Comparison of ENCODE assay signal across 7 cellular contexts in genomic region chr6:75285156-75285639, GRCh38. TPM values are rescaled to one million over a fixed set of nuclear protein-coding genes. Genes with fewer than 3 reads are reported as not detected.
DNase-seq lines count a peak whose midpoint lies in the region; ATAC-seq, FAIRE-seq and TF ChIP-seq lines count a peak whose summit lies in the region.

No MANE protein-coding gene starts in this region.

- TF ChIP-seq CTCF in astrocyte (IDR thresholded peaks at IDR 0.05; ENCODE audit: insufficient read depth, low read depth, low read length), result no peak

- H3K9ac ChIP-seq in astrocyte (ENCODE audit: low read length), result peak overlapping the region; percentile 96
- peak overlapping the region; percentile 78 for H3K9ac ChIP-seq in mesendoderm (ENCODE audit: low read length)

- no peak overlapping the region for H2BK5ac ChIP-seq in mesendoderm (ENCODE audit: low read length)

- H2AK5ac ChIP-seq in mesendoderm (ENCODE audit: low read length), result no peak overlapping the region

- H3K4me2 ChIP-seq in astrocyte (ENCODE audit: low read length), result peak overlapping the region; percentile 95
- peak overlapping the region; percentile 97 for H3K4me2 ChIP-seq in mesendoderm (ENCODE audit: low read length)

- no peak overlapping the region for H3K23ac ChIP-seq in mesendoderm (ENCODE audit: low read length)

- no peak for DNase-seq in astrocyte (ENCODE audit: low read depth)
- DNase-seq in mesendoderm, result no peak
- no peak for DNase-seq in effector CD4-positive, alpha-beta T cell
- no peak for DNase-seq in activated naive CD4-positive, alpha-beta T cell (lab: John Stamatoyannopoulos, UW)

- H3K79me2 ChIP-seq in astrocyte (ENCODE audit: insufficient read depth, low read length), result peaks cover 47% of the 10 kb centered on the region
- H3K79me2 ChIP-seq in mesendoderm (ENCODE audit: control insufficient read depth, insufficient read depth, low read length), result peaks cover 19% of the 10 kb centered on the region

- H3K4me1 ChIP-seq in astrocyte (ENCODE audit: insufficient read depth, low read length), result peaks cover 9% of the 10 kb centered on the region
- no peaks in the 10 kb centered on the region for H3K4me1 ChIP-seq in mesendoderm (ENCODE audit: control insufficient read depth, low read depth, low read length)

- H3K36me3 ChIP-seq in astrocyte (ENCODE audit: insufficient read depth, low read length) (no peaks in the 10 kb centered on the region), mesendoderm (ENCODE audit: control insufficient read depth, insufficient read depth, low read length) (no peaks in the 10 kb centered on the region)

- FAIRE-seq in astrocyte (lab: Jason Lieb, UNC), result no peak

- H3K4me3 Mint-ChIP-seq in astrocyte (ENCODE audit: unreplicated experiment), result no peak overlapping the region

- H3K4ac ChIP-seq in mesendoderm (ENCODE audit: low read depth, low read length), result no peak overlapping the region

- no peak overlapping the region for H2BK15ac ChIP-seq in mesendoderm (replicated peaks; ENCODE audit: low read depth)

- no peak overlapping the region for H4K8ac ChIP-seq in mesendoderm (ENCODE audit: low read depth, low read length)

- H3K4me3 ChIP-seq in astrocyte (ENCODE audit: insufficient read depth, low read depth, low read length) (peak overlapping the region; percentile 90), mesendoderm (ENCODE audit: low read length) (peak overlapping the region; percentile 84)

- no peaks in the 10 kb centered on the region for H3K79me1 ChIP-seq in mesendoderm (ENCODE audit: low read length)

- H2AFZ ChIP-seq in astrocyte (ENCODE audit: low read depth, low read length), result peak overlapping the region; percentile 70

- no peaks in the 10 kb centered on the region for H3K36me3 Mint-ChIP-seq in astrocyte (ENCODE audit: low read depth, unreplicated experiment)

- no peak overlapping the region for H2BK120ac ChIP-seq in mesendoderm (ENCODE audit: low read depth, low read length)

- no peaks in the 10 kb centered on the region for H3K9me3 Mint-ChIP-seq in astrocyte (ENCODE audit: unreplicated experiment)

- peaks cover 34% of the 10 kb centered on the region for H4K20me1 ChIP-seq in astrocyte (ENCODE audit: insufficient read depth, low read length)

- no peaks in the 10 kb centered on the region for H3K27me3 ChIP-seq in astrocyte (ENCODE audit: insufficient read depth, low read length)
- H3K27me3 ChIP-seq in mesendoderm (ENCODE audit: insufficient read depth, low read length, poor library complexity), result no peaks in the 10 kb centered on the region

- H3K9me3 ChIP-seq in astrocyte (ENCODE audit: insufficient read depth, low read depth, low read length), result no peaks in the 10 kb centered on the region

- H3K56ac ChIP-seq in mesendoderm (ENCODE audit: low read length), result peak overlapping the region; percentile 77

- H3K27ac ChIP-seq in astrocyte (ENCODE audit: low read depth, low read length) (peak overlapping the region; percentile 45), mesendoderm (ENCODE audit: low read depth, low read length) (no peak overlapping the region)

- no CpG with 5 or more reads among the region's 13 CpGs for WGBS in mesendoderm (ENCODE audit: extremely low coverage, insufficient coverage, low lambda C conversion rate)

- H4K5ac ChIP-seq in mesendoderm (ENCODE audit: low read length), result no peak overlapping the region

- ATAC-seq in GM18867 (IDR thresholded peaks at IDR 0.05; ENCODE audit: unreplicated experiment), result peak; percentile 18
- peak; percentile 2 for ATAC-seq in HG03342 (IDR thresholded peaks at IDR 0.05; ENCODE audit: unreplicated experiment)
- no peak for ATAC-seq in GM18520 (IDR thresholded peaks at IDR 0.05; ENCODE audit: unreplicated experiment)

- no peak overlapping the region for H3K18ac ChIP-seq in mesendoderm (ENCODE audit: low read length)

- no peak overlapping the region for H3K27ac Mint-ChIP-seq in astrocyte (ENCODE audit: unreplicated experiment)

- peaks cover 7% of the 10 kb centered on the region for H3K4me1 Mint-ChIP-seq in astrocyte (ENCODE audit: low read depth, unreplicated experiment)

- no peaks in the 10 kb centered on the region for H3K27me3 Mint-ChIP-seq in astrocyte (ENCODE audit: low read depth, unreplicated experiment)

RNA-seq across cellular contexts. Expression of gene TMEM30A, which starts 0.6 kb away (rescaled TPM):
- total RNA-seq in astrocyte, result 166 and 171 TPM in 2 replicates
- polyA plus RNA-seq in mesendoderm (2013, experiment 1 of 2), result 28.7 TPM
- 27.8 TPM for polyA plus RNA-seq in mesendoderm (2013, experiment 2 of 2)

RNA-seq across cellular contexts. Expression of gene COX7A2, which starts 41.6 kb away (rescaled TPM):
- 429 and 463 TPM in 2 replicates for total RNA-seq in astrocyte
- 938 TPM for polyA plus RNA-seq in mesendoderm (2013, experiment 1 of 2)
- 911 TPM for polyA plus RNA-seq in mesendoderm (2013, experiment 2 of 2)
